8 cellular contexts compared by ENCODE assay signal in genomic region chr2:74032909-74033261, GRCh38.
DNase-seq lines count a peak whose midpoint lies in the region; ATAC-seq and TF ChIP-seq lines count a peak whose summit lies in the region.

No MANE protein-coding gene starts in this region.

- H3K4me3 ChIP-seq in coronary artery, result no peak overlapping the region

- no peak overlapping the region for H3K27ac ChIP-seq in coronary artery

- ATAC-seq in GM21423 (IDR thresholded peaks at IDR 0.05; ENCODE audit: unreplicated experiment) (peak; percentile 19), HG03460 (IDR thresholded peaks at IDR 0.05; ENCODE audit: unreplicated experiment) (peak; percentile 10)

- no peak for TF ChIP-seq CTCF in GM13977 (IDR thresholded peaks at IDR 0.05; ENCODE audit: extremely low read depth, insufficient read depth, missing control alignments)
- TF ChIP-seq CTCF in coronary artery (IDR thresholded peaks at IDR 0.05), result no peak

- DNase-seq in GM13977 (ENCODE audit: low spot score) (peak; percentile 56), fibroblast of peridontal ligament (ENCODE audit: extremely low read depth) (peak; percentile 2), GM19238 (ENCODE audit: insufficient read length, low spot score) (no peak), NCI-H2227 (lab: John Stamatoyannopoulos, UW; ENCODE audit: unreplicated experiment) (no peak), coronary artery (ENCODE audit: low spot score) (no peak)
- no peak for DNase-seq in activated CD4-positive, alpha-beta T cell treated with anti-CD3 and anti-CD28 coated beads, Interleukin-2, amount 50 U/mL, for 4 hours

- in situ Hi-C loops in GM13977 (cut with MboI; ENCODE audit: low pct_unique_long_range_greater_than_20kb, low sequenced_read_pairs, unreplicated experiment), result no loop called here

Comparison
In these comparisons a context has a peak if more than half of its experiments do, and no peak if none do; other contexts are left out.
1. DNase-seq: peak in GM13977 (single experiment) and fibroblast of peridontal ligament (single experiment); none in GM19238 (single experiment), NCI-H2227 (single experiment), coronary artery (single experiment) and activated CD4-positive, alpha-beta T cell treated with anti-CD3 and anti-CD28 coated beads, Interleukin-2, amount 50 U/mL, for 4 hours (0 of 2).